Comparison of ENCODE assay signal across 25 cellular contexts in genomic region chr4:94610140-94610539, GRCh38.
"Had no signal": no experiment of that assay in that cellular context is flagged by ENCODE, and none has a peak within 500 bp of the region (broad histone marks: within the 10 kb centered on the region; RNA-seq: fewer than 3 reads in every experiment).

No MANE protein-coding gene starts in this region.

- H3K4me1 Mint-ChIP-seq: activated B cell treated with CpG ODN at 0.5 μM for 24 hours, brain had no signal

- H3K27ac Mint-ChIP-seq: activated B cell treated with CpG ODN at 0.5 μM for 24 hours; activated CD4-positive, alpha-beta T cell treated with anti-CD3 and anti-CD28 coated beads, Interleukin-2, amount 10 ng/mL, durations not matched to agents 24 days and 14 days; activated T-helper 1 cell treated with anti-CD3 and anti-CD28 coated beads, Interleukin-12 subunit alpha, Interleukin-12 subunit beta, Interleukin-2, Interleukin-4 antibody, amounts not matched to agents 30 ng/mL and 10 ng/mL and 1 ng/mL, durations not matched to agents 14 hours and 24 hours and 36 hours; brain; T-helper 1 cell treated with Interleukin-12 subunit alpha and Interleukin-12 subunit beta and Interleukin-4 antibody, amounts not matched to agents 30 μg/mL and 1 μg/mL, for 36 hours had no signal

- H3K9me3 Mint-ChIP-seq: activated B cell treated with CpG ODN at 0.5 μM for 24 hours; activated CD4-positive, alpha-beta T cell treated with anti-CD3 and anti-CD28 coated beads, Interleukin-2, amount 10 ng/mL, durations not matched to agents 24 days and 14 days; activated T-helper 1 cell treated with anti-CD3 and anti-CD28 coated beads, Interleukin-12 subunit alpha, Interleukin-12 subunit beta, Interleukin-2, Interleukin-4 antibody, amounts not matched to agents 30 ng/mL and 10 ng/mL and 1 ng/mL, durations not matched to agents 14 hours and 24 hours and 36 hours; brain; T-helper 1 cell treated with Interleukin-12 subunit alpha and Interleukin-12 subunit beta and Interleukin-4 antibody, amounts not matched to agents 30 μg/mL and 1 μg/mL, for 36 hours had no signal

- H3K4me3 Mint-ChIP-seq: activated B cell treated with CpG ODN at 0.5 μM for 24 hours; activated CD4-positive, alpha-beta T cell treated with anti-CD3 and anti-CD28 coated beads, Interleukin-2, amount 10 ng/mL, durations not matched to agents 24 days and 14 days; activated T-helper 1 cell treated with anti-CD3 and anti-CD28 coated beads, Interleukin-12 subunit alpha, Interleukin-12 subunit beta, Interleukin-2, Interleukin-4 antibody, amounts not matched to agents 30 ng/mL and 10 ng/mL and 1 ng/mL, durations not matched to agents 14 hours and 24 hours and 36 hours; brain; T-helper 1 cell treated with Interleukin-12 subunit alpha and Interleukin-12 subunit beta and Interleukin-4 antibody, amounts not matched to agents 30 μg/mL and 1 μg/mL, for 36 hours had no signal

- H3K36me3 Mint-ChIP-seq: brain had no signal

- H3K27me3 Mint-ChIP-seq: activated B cell treated with CpG ODN at 0.5 μM for 24 hours; activated CD4-positive, alpha-beta T cell treated with anti-CD3 and anti-CD28 coated beads, Interleukin-2, amount 10 ng/mL, durations not matched to agents 24 days and 14 days; brain had no signal

- DNase-seq: activated B cell treated with CpG ODN at 0.5 μM for 24 hours; activated CD4-positive, alpha-beta T cell treated with anti-CD3 and anti-CD28 coated beads for 1 hour; activated CD4-positive, alpha-beta T cell treated with anti-CD3 and anti-CD28 coated beads, Interleukin-2, amount 10 ng/mL, durations not matched to agents 24 days and 14 days; activated CD4-positive, alpha-beta T cell treated with anti-CD3 and anti-CD28 coated beads, Interleukin-2, amount 50 U/mL, for 48 hours; activated CD8-positive, alpha-beta memory T cell treated with anti-CD3 and anti-CD28 coated beads, Interleukin-2, amount 50 U/mL, for 4 hours; activated effector memory CD4-positive, alpha-beta T cell treated with Interleukin-2 at 50 U/mL for 16 hours; activated naive CD4-positive, alpha-beta T cell; amygdala; cerebellar nuclear complex; Karpas-422; MM.1S; NCI-H1105; NCI-H1436; NCI-H1694 treated with DMSO at 0.1 percent for 48 hours; NCI-H2029 treated with DMSO at 0.1 percent for 48 hours; NCI-H345; NCI-H510A; NCI-H526 treated with DMSO at 0.1 percent for 48 hours; SJCRH30; SK-N-SH; T1000 had no signal

- ATAC-seq: K562 had no signal
